Comparison of ENCODE assay signal across 22 cellular contexts in genomic region chr9:116027951-116028350, GRCh38.
DNase-seq lines count a peak whose midpoint lies in the region; ATAC-seq and TF ChIP-seq lines count a peak whose summit lies in the region.
"Had no signal": no experiment of that assay in that cellular context is flagged by ENCODE, and none has a peak within 500 bp of the region (broad histone marks: within the 10 kb centered on the region; RNA-seq: fewer than 3 reads in every experiment).

No MANE protein-coding gene starts in this region.

- peaks cover 16% of the 10 kb centered on the region for H3K36me3 Mint-ChIP-seq in chondrocyte (ENCODE audit: low read depth)
- no peaks in the 10 kb centered on the region for H3K36me3 Mint-ChIP-seq in CD14-positive monocyte
- H3K36me3 Mint-ChIP-seq: natural killer cell treated with Interleukin-12 subunit alpha and Interleukin-12 subunit beta and Interleukin-15 and Interleukin-18, amount 100 ng/mL, for 72 hours had no signal

- no peak overlapping the region for H2AFZ ChIP-seq in mesenchymal stem cell (ENCODE audit: low read depth, low read length)
- H2AFZ ChIP-seq: parathyroid adenoma had no signal

- no peak overlapping the region for H2AK5ac ChIP-seq in mesenchymal stem cell (ENCODE audit: low read length, severe bottlenecking)

- intact Hi-C loops in left cardiac atrium (cut with DNase I) = no loop called here
- intact Hi-C loops in CD14-positive monocyte (cut with micrococcal nuclease) = no loop called here

- H2BK120ac ChIP-seq in mesenchymal stem cell (ENCODE audit: low read depth, low read length) = no peak overlapping the region

- no peak overlapping the region for H3K4me2 ChIP-seq in mesenchymal stem cell (ENCODE audit: low read length, poor library complexity, severe bottlenecking)

- WGBS in mesenchymal stem cell = 40% methylated on average over 1 of the region's 1 CpG

- H3K4me1 Mint-ChIP-seq in chondrocyte (ENCODE audit: low read depth) (peaks cover 24% of the 10 kb centered on the region), CD14-positive monocyte (no peaks in the 10 kb centered on the region)
- H3K4me1 Mint-ChIP-seq: activated CD4-positive, alpha-beta T cell treated with anti-CD3 and anti-CD28 coated beads for 36 hours had no signal

- DNase-seq in AG04450 (ENCODE audit: low read depth, low spot score) (no peak), NCI-H226 (peak; percentile 6), chondrocyte (ENCODE audit: low spot score) (no peak), mesenchymal stem cell (no peak), NCI-H128 (lab: John Stamatoyannopoulos, UW; ENCODE audit: unreplicated experiment) (no peak), NCI-H187 (lab: John Stamatoyannopoulos, UW) (no peak), left cardiac atrium (no peak), CD14-positive monocyte (ENCODE audit: low spot score) (no peak)
- DNase-seq: activated CD4-positive, alpha-beta T cell treated with anti-CD3 and anti-CD28 coated beads for 36 hours; activated naive CD4-positive, alpha-beta T cell treated with Interleukin-2 at 50 U/mL for 16 hours; activated T-cell treated with anti-CD3 and anti-CD28 coated beads, Interleukin-2, amount 50 U/mL, for 4 hours; central memory CD4-positive, alpha-beta T cell; KG1; NCI-H1092 treated with DMSO at 0.1 percent for 48 hours; NCI-H510A; Peyer's patch; right cardiac atrium; stomach had no signal

- CTCF ChIA-PET in AG04450 (lab: Charles Lee) = no interaction called here

- H3K27me3 ChIP-seq in AG04450 (ENCODE audit: control insufficient read depth, insufficient read depth, low read length) (no peaks in the 10 kb centered on the region), mesenchymal stem cell (ENCODE audit: control insufficient read depth in 1 of 2, insufficient read depth in 1 of 2, low read length in 2 of 2) (no peaks in the 10 kb centered on the region)
- H3K27me3 ChIP-seq: Peyer's patch, stomach had no signal

- H2BK5ac ChIP-seq in mesenchymal stem cell (ENCODE audit: low read depth, low read length, poor library complexity, severe bottlenecking) = no peak overlapping the region

- no peak overlapping the region for H3K14ac ChIP-seq in mesenchymal stem cell (ENCODE audit: low read length in 2 of 2)

- peak overlapping the region; percentile 88 for H3K9ac ChIP-seq in mesenchymal stem cell (ENCODE audit: low read length)
- H3K9ac ChIP-seq: parathyroid adenoma had no signal

- POLR2A ChIA-PET in AG04450 (lab: Yijun Ruan, JAX) = interaction anchor here (1.0 to 1.6 kb wide), 3 partner anchors 83 to 129 kb away, joined by 3 to 8 read pairs (median 5); no protein-coding TSS in a partner anchor

- H3K36me3 ChIP-seq in mesenchymal stem cell (ENCODE audit: control insufficient read depth in 1 of 2, insufficient read depth in 2 of 2, low read depth in 1 of 2, low read length in 2 of 2) = no peaks in the 10 kb centered on the region
- H3K36me3 ChIP-seq: Peyer's patch, stomach had no signal

- no peak overlapping the region for H3K18ac ChIP-seq in mesenchymal stem cell (ENCODE audit: low read depth in 1 of 2, low read length in 2 of 2)

- H3K27me3 Mint-ChIP-seq in chondrocyte (ENCODE audit: low read depth) (no peaks in the 10 kb centered on the region), CD14-positive monocyte (ENCODE audit: low read depth in 3 of 3) (no peaks in the 10 kb centered on the region)
- H3K27me3 Mint-ChIP-seq: activated CD4-positive, alpha-beta T cell treated with anti-CD3 and anti-CD28 coated beads for 36 hours; natural killer cell treated with Interleukin-12 subunit alpha and Interleukin-12 subunit beta and Interleukin-15 and Interleukin-18, amount 100 ng/mL, for 72 hours had no signal

- peaks cover 4% of the 10 kb centered on the region; the same call in 1 of the 2 replicates for H3K9me3 ChIP-seq in AG04450 (ENCODE audit: control insufficient read depth, insufficient read depth, low read length)
- H3K9me3 ChIP-seq in mesenchymal stem cell (ENCODE audit: control insufficient read depth, low read length) = peaks cover 10% of the 10 kb centered on the region
- H3K9me3 ChIP-seq: Peyer's patch had no signal

- H3K9me3 Mint-ChIP-seq in chondrocyte (ENCODE audit: low read depth) (peaks cover 41% of the 10 kb centered on the region), CD14-positive monocyte (peaks cover 0 to 11% (median 6%) of the 10 kb centered on the region in 7 donors)

- TF ChIP-seq CTCF in AG04450 (IDR thresholded peaks at IDR 0.05; ENCODE audit: low read depth, low read length) (no peak), chondrocyte (IDR thresholded peaks at IDR 0.05) (no peak), CD14-positive monocyte (IDR thresholded peaks at IDR 0.05) (no peak)

- H3K27ac ChIP-seq in AG04450 (ENCODE audit: low read depth, low read length) = peak overlapping the region; percentile 62
- peak overlapping the region; percentile 71 for H3K27ac ChIP-seq in mesenchymal stem cell (ENCODE audit: low read length, poor library complexity, severe bottlenecking)
- H3K27ac ChIP-seq: C4-2B, parathyroid adenoma, Peyer's patch, stomach had no signal

- H3K23ac ChIP-seq in mesenchymal stem cell (ENCODE audit: low read length in 2 of 2) = no peak overlapping the region

- no peak overlapping the region for H2BK12ac ChIP-seq in mesenchymal stem cell (ENCODE audit: low read length in 2 of 2)

- H3K27ac Mint-ChIP-seq in chondrocyte (ENCODE audit: unreplicated experiment) (peak overlapping the region; percentile 90), CD14-positive monocyte (no peak overlapping the region)
- H3K27ac Mint-ChIP-seq: activated CD4-positive, alpha-beta T cell treated with anti-CD3 and anti-CD28 coated beads for 36 hours; natural killer cell treated with Interleukin-12 subunit alpha and Interleukin-12 subunit beta and Interleukin-15 and Interleukin-18, amount 100 ng/mL, for 72 hours; T-helper 1 cell treated with Interleukin-12 subunit alpha and Interleukin-12 subunit beta and Interleukin-4 antibody, amounts not matched to agents 30 μg/mL and 1 μg/mL, for 36 hours had no signal

- no peak overlapping the region for H3K4me3 ChIP-seq in AG04450 (ENCODE audit: low read depth, low read length)
- no peak overlapping the region for H3K4me3 ChIP-seq in mesenchymal stem cell (ENCODE audit: insufficient read depth in 1 of 2, low read depth in 1 of 2, low read length in 2 of 2)
- H3K4me3 ChIP-seq: Peyer's patch, stomach had no signal

- ATAC-seq in left cardiac atrium = no peak
- ATAC-seq: activated CD4-positive, alpha-beta T cell treated with anti-CD3 and anti-CD28 coated beads for 36 hours; activated T-cell treated with anti-CD3 and anti-CD28 coated beads, Interleukin-2, amount 50 U/mL, for 4 hours; natural killer cell treated with Interleukin-12 subunit alpha and Interleukin-12 subunit beta and Interleukin-15 and Interleukin-18, amount 100 ng/mL, for 72 hours; right cardiac atrium had no signal

- peaks cover under 1% of the 10 kb centered on the region for H3K4me1 ChIP-seq in mesenchymal stem cell (ENCODE audit: control insufficient read depth, insufficient read depth, low read depth, low read length)
- H3K4me1 ChIP-seq: parathyroid adenoma, Peyer's patch, stomach had no signal

- H3K4ac ChIP-seq in mesenchymal stem cell (ENCODE audit: low read depth in 1 of 2, low read length in 2 of 2) = no peak overlapping the region

- H2BK15ac ChIP-seq in mesenchymal stem cell (ENCODE audit: low read depth, poor library complexity, severe bottlenecking) = no peak overlapping the region

- no peaks in the 10 kb centered on the region for H3K79me1 ChIP-seq in mesenchymal stem cell (replicated peaks; ENCODE audit: low read length, poor library complexity, severe bottlenecking)

- no peak overlapping the region for H4K8ac ChIP-seq in mesenchymal stem cell (ENCODE audit: low read length)

- no peak overlapping the region for H3K4me3 Mint-ChIP-seq in chondrocyte (ENCODE audit: unreplicated experiment)
- H3K4me3 Mint-ChIP-seq in CD14-positive monocyte = no peak overlapping the region
- H3K4me3 Mint-ChIP-seq: activated CD4-positive, alpha-beta T cell treated with anti-CD3 and anti-CD28 coated beads for 36 hours; activated T-cell treated with anti-CD3 and anti-CD28 coated beads, Interleukin-2, amount 50 U/mL, for 4 hours; natural killer cell treated with Interleukin-12 subunit alpha and Interleukin-12 subunit beta and Interleukin-15 and Interleukin-18, amount 100 ng/mL, for 72 hours; T-helper 1 cell treated with Interleukin-12 subunit alpha and Interleukin-12 subunit beta and Interleukin-4 antibody, amounts not matched to agents 30 μg/mL and 1 μg/mL, for 36 hours had no signal

- H4K91ac ChIP-seq in mesenchymal stem cell (ENCODE audit: low read length) = no peak overlapping the region
